In genomic region chr5:80082731-80083114, GRCh38 we compare ENCODE assay signal across 7 cellular contexts. TPM values are rescaled to one million over a fixed set of nuclear protein-coding genes. Genes with fewer than 3 reads are reported as not detected.
DNase-seq lines count a peak whose midpoint lies in the region; ATAC-seq and TF ChIP-seq lines count a peak whose summit lies in the region.

No MANE protein-coding gene starts in this region.

- peak overlapping the region in 58 of 59 donors; percentile 1 to 67 (median 46) for H3K4me3 ChIP-seq in dorsolateral prefrontal cortex

- peak; percentile 44 for TF ChIP-seq CTCF in GM13976 (IDR thresholded peaks at IDR 0.05; ENCODE audit: borderline replicate concordance, control extremely low read depth, extremely low read depth, insufficient read depth, missing control alignments)
- peak; percentile 80 to 99 (median 92) for TF ChIP-seq CTCF in dorsolateral prefrontal cortex (IDR thresholded peaks at IDR 0.05 in 54 of 56, conservative IDR thresholded peaks at IDR 0.05 in 2 of 56; ENCODE audit: low read depth in 1 of 56, partially characterized antibody in 56 of 56)

- in situ Hi-C loops in GM13976 (cut with MboI; ENCODE audit: low sequenced_read_pairs, unreplicated experiment) = no loop called here

- no peak for ATAC-seq in GM18873 (IDR thresholded peaks at IDR 0.05; ENCODE audit: low FRiP score, unreplicated experiment)

- peak overlapping the region; percentile 73 to 95 (median 91) for H3K27ac ChIP-seq in dorsolateral prefrontal cortex

- intact Hi-C loops in dorsolateral prefrontal cortex (cut with DNase I) = loop anchor here (2.0 to 5.0 kb wide), 7 partner anchors 225 to 1060 kb away; partner anchors contain the start of genes HOMER1 (in 1 of the 2) and TENT2 (in 1 of the 2)

- H3K27me3 ChIP-seq in dorsolateral prefrontal cortex = no peaks in the 10 kb centered on the region

- peak; percentile 75 for DNase-seq in GM13976 (ENCODE audit: low spot score)
- peak; percentile 25 for DNase-seq in NCI-H2107 treated with DMSO at 0.1 percent for 48 hours (lab: John Stamatoyannopoulos, UW; ENCODE audit: unreplicated experiment)
- DNase-seq in activated CD4-positive, alpha-beta T cell treated with anti-CD3 and anti-CD28 coated beads for 48 hours = peak; percentile 82
- peak; percentile 39 to 83 (median 70) for DNase-seq in dorsolateral prefrontal cortex
- peak; percentile 82 for DNase-seq in medulla oblongata (ENCODE audit: extremely low spot score)
- peak; percentile 48 to 52 for DNase-seq in stimulated activated CD8-positive, alpha-beta memory T cell treated with anti-CD3 and anti-CD28 coated beads, Interleukin-15, amount 100 ng/mL, for 48 hours (ENCODE audit: low read depth in 2 of 2)

RNA-seq across cellular contexts. Expression of gene THBS4, which starts 47.6 kb away (rescaled TPM):
- 10 to 100 TPM; 13.2 to 41.3 (median 23.5) TPM for total RNA-seq in dorsolateral prefrontal cortex

Comparison
In these comparisons a context has a peak if more than half of its experiments do, and no peak if none do; other contexts are left out.
1. DNase-seq: peak in every context shown above with its lines; median percentile 82 in activated CD4-positive, alpha-beta T cell treated with anti-CD3 and anti-CD28 coated beads for 48 hours; 82 in medulla oblongata; 75 in GM13976; 70 in dorsolateral prefrontal cortex; 50 in stimulated activated CD8-positive, alpha-beta memory T cell treated with anti-CD3 and anti-CD28 coated beads, Interleukin-15, amount 100 ng/mL, for 48 hours; 25 in NCI-H2107 treated with DMSO at 0.1 percent for 48 hours.